Comparison of ENCODE assay signal across 1 cellular context in the genomic region with DNA sequence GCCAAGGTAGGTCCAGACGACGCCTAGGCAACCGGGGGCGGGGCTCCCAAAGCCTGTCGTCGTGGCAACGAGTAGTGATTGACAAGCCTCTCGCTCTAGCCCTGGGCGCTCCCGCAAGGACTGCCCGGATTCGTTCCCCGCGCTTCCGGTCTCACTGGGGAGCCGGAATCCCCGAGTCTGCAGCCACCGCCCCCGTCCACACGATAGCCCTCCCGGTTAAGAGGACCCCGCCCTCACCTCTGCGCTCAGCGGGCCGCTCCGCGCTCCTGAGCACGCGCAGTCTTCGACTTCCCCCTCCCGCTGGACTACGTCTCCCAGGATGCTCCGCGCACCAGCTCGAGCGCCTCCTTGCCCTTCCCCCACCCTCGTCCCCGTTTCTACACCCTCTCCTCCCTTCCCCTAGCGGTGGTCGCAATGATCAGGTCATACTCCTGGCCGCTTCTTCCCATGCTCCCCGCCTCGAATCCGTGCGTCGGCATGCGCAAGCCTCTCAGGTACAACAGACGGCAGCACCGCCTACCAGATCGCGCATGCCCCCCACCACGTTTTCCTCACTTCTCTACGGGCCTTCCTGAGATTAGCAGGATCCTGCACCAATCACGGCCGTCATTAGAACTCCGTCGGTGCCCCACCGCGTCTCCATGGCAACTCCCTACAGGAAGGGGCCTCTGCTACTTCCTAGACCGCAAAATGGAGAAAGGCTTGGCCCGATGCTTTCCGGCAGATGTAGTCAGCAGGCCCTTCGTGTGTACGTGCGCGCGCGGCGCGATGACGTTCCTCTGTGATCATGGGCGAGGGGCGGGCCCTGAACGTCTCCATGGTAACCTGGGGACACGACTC.
TF ChIP-seq lines count a peak whose summit lies in the region.

A gene (minus strand): TSS at position 518 of the 840 bp plus-strand sequence. CDS start 1,946 bp downstream, outside the sequence.

TF ChIP-seq in HepG2, 621 proteins besides CTCF, POLR2A, EP300 and RAD21 (continued from another document and continues in another):
- TF ChIP-seq, protein P1, sequence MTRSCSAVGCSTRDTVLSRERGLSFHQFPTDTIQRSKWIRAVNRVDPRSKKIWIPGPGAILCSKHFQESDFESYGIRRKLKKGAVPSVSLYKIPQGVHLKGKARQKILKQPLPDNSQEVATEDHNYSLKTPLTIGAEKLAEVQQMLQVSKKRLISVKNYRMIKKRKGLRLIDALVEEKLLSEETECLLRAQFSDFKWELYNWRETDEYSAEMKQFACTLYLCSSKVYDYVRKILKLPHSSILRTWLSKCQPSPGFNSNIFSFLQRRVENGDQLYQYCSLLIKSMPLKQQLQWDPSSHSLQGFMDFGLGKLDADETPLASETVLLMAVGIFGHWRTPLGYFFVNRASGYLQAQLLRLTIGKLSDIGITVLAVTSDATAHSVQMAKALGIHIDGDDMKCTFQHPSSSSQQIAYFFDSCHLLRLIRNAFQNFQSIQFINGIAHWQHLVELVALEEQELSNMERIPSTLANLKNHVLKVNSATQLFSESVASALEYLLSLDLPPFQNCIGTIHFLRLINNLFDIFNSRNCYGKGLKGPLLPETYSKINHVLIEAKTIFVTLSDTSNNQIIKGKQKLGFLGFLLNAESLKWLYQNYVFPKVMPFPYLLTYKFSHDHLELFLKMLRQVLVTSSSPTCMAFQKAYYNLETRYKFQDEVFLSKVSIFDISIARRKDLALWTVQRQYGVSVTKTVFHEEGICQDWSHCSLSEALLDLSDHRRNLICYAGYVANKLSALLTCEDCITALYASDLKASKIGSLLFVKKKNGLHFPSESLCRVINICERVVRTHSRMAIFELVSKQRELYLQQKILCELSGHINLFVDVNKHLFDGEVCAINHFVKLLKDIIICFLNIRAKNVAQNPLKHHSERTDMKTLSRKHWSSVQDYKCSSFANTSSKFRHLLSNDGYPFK (CRISPR knock-in tag; IDR thresholded peaks at IDR 0.05; ENCODE audit: borderline replicate concordance), result peak; percentile 82; the same call in 1 of the 2 replicates
- no peak for TF ChIP-seq NONO (IDR thresholded peaks at IDR 0.05)
- peak; percentile 97 for TF ChIP-seq NONO (CRISPR knock-in tag; conservative IDR thresholded peaks at IDR 0.05)
- TF ChIP-seq, protein P2, sequence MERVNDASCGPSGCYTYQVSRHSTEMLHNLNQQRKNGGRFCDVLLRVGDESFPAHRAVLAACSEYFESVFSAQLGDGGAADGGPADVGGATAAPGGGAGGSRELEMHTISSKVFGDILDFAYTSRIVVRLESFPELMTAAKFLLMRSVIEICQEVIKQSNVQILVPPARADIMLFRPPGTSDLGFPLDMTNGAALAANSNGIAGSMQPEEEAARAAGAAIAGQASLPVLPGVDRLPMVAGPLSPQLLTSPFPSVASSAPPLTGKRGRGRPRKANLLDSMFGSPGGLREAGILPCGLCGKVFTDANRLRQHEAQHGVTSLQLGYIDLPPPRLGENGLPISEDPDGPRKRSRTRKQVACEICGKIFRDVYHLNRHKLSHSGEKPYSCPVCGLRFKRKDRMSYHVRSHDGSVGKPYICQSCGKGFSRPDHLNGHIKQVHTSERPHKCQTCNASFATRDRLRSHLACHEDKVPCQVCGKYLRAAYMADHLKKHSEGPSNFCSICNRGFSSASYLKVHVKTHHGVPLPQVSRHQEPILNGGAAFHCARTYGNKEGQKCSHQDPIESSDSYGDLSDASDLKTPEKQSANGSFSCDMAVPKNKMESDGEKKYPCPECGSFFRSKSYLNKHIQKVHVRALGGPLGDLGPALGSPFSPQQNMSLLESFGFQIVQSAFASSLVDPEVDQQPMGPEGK (CRISPR knock-in tag; IDR thresholded peaks at IDR 0.05), result peak; percentile 80
- TF ChIP-seq, protein P3, sequence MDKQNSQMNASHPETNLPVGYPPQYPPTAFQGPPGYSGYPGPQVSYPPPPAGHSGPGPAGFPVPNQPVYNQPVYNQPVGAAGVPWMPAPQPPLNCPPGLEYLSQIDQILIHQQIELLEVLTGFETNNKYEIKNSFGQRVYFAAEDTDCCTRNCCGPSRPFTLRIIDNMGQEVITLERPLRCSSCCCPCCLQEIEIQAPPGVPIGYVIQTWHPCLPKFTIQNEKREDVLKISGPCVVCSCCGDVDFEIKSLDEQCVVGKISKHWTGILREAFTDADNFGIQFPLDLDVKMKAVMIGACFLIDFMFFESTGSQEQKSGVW (CRISPR knock-in tag; IDR thresholded peaks at IDR 0.05; ENCODE audit: borderline replicate concordance), result no peak
- TF ChIP-seq, protein P4, sequence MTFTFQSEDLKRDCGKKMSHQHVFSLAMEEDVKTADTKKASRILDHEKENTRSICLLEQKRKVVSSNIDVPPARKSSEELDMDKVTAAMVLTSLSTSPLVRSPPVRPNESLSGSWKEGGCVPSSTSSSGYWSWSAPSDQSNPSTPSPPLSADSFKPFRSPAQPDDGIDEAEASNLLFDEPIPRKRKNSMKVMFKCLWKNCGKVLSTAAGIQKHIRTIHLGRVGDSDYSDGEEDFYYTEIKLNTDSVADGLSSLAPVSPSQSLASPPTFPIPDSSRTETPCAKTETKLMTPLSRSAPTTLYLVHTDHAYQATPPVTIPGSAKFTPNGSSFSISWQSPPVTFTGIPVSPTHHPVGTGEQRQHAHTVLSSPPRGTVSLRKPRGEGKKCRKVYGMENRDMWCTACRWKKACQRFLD (CRISPR knock-in tag; IDR thresholded peaks at IDR 0.05; ENCODE audit: borderline replicate concordance), result 0 out of 2 replicates have a peak, but pooled peaks have one; percentile 27
- TF ChIP-seq ZNF232 (CRISPR knock-in tag; IDR thresholded peaks at IDR 0.05; ENCODE audit: borderline replicate concordance), result 0 out of 2 replicates have a peak, but pooled peaks have one; percentile 19
- peak; percentile 45; the same call in 1 of the 2 replicates for TF ChIP-seq ZFP90 (CRISPR knock-in tag; IDR thresholded peaks at IDR 0.05; ENCODE audit: borderline replicate concordance)
- TF ChIP-seq, protein P5, sequence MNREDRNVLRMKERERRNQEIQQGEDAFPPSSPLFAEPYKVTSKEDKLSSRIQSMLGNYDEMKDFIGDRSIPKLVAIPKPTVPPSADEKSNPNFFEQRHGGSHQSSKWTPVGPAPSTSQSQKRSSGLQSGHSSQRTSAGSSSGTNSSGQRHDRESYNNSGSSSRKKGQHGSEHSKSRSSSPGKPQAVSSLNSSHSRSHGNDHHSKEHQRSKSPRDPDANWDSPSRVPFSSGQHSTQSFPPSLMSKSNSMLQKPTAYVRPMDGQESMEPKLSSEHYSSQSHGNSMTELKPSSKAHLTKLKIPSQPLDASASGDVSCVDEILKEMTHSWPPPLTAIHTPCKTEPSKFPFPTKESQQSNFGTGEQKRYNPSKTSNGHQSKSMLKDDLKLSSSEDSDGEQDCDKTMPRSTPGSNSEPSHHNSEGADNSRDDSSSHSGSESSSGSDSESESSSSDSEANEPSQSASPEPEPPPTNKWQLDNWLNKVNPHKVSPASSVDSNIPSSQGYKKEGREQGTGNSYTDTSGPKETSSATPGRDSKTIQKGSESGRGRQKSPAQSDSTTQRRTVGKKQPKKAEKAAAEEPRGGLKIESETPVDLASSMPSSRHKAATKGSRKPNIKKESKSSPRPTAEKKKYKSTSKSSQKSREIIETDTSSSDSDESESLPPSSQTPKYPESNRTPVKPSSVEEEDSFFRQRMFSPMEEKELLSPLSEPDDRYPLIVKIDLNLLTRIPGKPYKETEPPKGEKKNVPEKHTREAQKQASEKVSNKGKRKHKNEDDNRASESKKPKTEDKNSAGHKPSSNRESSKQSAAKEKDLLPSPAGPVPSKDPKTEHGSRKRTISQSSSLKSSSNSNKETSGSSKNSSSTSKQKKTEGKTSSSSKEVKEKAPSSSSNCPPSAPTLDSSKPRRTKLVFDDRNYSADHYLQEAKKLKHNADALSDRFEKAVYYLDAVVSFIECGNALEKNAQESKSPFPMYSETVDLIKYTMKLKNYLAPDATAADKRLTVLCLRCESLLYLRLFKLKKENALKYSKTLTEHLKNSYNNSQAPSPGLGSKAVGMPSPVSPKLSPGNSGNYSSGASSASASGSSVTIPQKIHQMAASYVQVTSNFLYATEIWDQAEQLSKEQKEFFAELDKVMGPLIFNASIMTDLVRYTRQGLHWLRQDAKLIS (CRISPR knock-in tag; IDR thresholded peaks at IDR 0.05), result 0 out of 2 replicates have a peak, but pooled peaks have one; percentile 13
- 0 out of 2 replicates have a peak, but pooled peaks have one; percentile 71 for TF ChIP-seq ZNF709 (CRISPR knock-in tag; IDR thresholded peaks at IDR 0.05)
- TF ChIP-seq, protein P6, sequence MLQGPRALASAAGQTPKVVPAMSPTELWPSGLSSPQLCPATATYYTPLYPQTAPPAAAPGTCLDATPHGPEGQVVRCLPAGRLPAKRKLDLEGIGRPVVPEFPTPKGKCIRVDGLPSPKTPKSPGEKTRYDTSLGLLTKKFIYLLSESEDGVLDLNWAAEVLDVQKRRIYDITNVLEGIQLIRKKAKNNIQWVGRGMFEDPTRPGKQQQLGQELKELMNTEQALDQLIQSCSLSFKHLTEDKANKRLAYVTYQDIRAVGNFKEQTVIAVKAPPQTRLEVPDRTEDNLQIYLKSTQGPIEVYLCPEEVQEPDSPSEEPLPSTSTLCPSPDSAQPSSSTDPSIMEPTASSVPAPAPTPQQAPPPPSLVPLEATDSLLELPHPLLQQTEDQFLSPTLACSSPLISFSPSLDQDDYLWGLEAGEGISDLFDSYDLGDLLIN (CRISPR knock-in tag; IDR thresholded peaks at IDR 0.05; ENCODE audit: borderline replicate concordance), result no peak
- TF ChIP-seq, protein P7, sequence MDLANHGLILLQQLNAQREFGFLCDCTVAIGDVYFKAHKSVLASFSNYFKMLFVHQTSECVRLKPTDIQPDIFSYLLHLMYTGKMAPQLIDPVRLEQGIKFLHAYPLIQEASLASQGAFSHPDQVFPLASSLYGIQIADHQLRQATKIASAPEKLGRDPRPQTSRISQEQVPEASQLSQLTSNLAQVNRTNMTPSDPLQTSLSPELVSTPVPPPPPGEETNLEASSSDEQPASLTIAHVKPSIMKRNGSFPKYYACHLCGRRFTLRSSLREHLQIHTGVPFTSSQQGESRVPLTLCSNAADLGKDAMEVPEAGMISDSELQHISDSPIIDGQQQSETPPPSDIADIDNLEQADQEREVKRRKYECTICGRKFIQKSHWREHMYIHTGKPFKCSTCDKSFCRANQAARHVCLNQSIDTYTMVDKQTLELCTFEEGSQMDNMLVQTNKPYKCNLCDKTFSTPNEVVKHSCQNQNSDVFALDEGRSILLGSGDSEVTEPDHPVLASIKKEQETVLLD (CRISPR knock-in tag; IDR thresholded peaks at IDR 0.05; ENCODE audit: low read depth), result peak; percentile 91
- TF ChIP-seq ZNF501 (CRISPR knock-in tag; IDR thresholded peaks at IDR 0.05), result peak; percentile 93
- 0 out of 2 replicates have a peak, but pooled peaks have one; percentile 67 for TF ChIP-seq ZNF572 (CRISPR knock-in tag; IDR thresholded peaks at IDR 0.05)
- peak; percentile 13; the same call in 1 of the 2 replicates for TF ChIP-seq FOXA3 (CRISPR knock-in tag; IDR thresholded peaks at IDR 0.05)
- TF ChIP-seq, protein P8, sequence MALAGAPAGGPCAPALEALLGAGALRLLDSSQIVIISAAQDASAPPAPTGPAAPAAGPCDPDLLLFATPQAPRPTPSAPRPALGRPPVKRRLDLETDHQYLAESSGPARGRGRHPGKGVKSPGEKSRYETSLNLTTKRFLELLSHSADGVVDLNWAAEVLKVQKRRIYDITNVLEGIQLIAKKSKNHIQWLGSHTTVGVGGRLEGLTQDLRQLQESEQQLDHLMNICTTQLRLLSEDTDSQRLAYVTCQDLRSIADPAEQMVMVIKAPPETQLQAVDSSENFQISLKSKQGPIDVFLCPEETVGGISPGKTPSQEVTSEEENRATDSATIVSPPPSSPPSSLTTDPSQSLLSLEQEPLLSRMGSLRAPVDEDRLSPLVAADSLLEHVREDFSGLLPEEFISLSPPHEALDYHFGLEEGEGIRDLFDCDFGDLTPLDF (CRISPR knock-in tag; IDR thresholded peaks at IDR 0.05), result no peak; the same call in 1 of the 2 replicates
- no peak for TF ChIP-seq HNF4A (CRISPR knock-in tag; IDR thresholded peaks at IDR 0.05)
- no peak for TF ChIP-seq FLYWCH1 (CRISPR knock-in tag; IDR thresholded peaks at IDR 0.05)
- peak; percentile 71 for TF ChIP-seq HCFC1 (IDR thresholded peaks at IDR 0.05; ENCODE audit: low read depth, low read length)
- TF ChIP-seq, protein P9, sequence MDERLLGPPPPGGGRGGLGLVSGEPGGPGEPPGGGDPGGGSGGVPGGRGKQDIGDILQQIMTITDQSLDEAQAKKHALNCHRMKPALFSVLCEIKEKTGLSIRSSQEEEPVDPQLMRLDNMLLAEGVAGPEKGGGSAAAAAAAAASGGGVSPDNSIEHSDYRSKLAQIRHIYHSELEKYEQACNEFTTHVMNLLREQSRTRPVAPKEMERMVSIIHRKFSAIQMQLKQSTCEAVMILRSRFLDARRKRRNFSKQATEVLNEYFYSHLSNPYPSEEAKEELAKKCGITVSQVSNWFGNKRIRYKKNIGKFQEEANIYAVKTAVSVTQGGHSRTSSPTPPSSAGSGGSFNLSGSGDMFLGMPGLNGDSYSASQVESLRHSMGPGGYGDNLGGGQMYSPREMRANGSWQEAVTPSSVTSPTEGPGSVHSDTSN (CRISPR knock-in tag; IDR thresholded peaks at IDR 0.05), result peak; percentile 92
- TF ChIP-seq ZNF441 (CRISPR knock-in tag; IDR thresholded peaks at IDR 0.05; ENCODE audit: borderline replicate concordance), result 0 out of 2 replicates have a peak, but pooled peaks have one; percentile 5
- TF ChIP-seq, protein P10, sequence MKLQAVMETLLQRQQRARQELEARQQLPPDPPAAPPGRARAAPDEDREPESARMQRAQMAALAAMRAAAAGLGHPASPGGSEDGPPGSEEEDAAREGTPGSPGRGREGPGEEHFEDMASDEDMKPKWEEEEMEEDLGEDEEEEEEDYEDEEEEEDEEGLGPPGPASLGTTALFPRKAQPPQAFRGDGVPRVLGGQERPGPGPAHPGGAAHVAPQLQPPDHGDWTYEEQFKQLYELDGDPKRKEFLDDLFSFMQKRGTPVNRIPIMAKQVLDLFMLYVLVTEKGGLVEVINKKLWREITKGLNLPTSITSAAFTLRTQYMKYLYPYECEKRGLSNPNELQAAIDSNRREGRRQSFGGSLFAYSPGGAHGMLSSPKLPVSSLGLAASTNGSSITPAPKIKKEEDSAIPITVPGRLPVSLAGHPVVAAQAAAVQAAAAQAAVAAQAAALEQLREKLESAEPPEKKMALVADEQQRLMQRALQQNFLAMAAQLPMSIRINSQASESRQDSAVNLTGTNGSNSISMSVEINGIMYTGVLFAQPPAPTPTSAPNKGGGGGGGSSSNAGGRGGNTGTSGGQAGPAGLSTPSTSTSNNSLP (IDR thresholded peaks at IDR 0.05; ENCODE audit: low read depth, low read length), result peak; percentile 9; the same call in 1 of the 2 replicates
- TF ChIP-seq SP1 (IDR thresholded peaks at IDR 0.05), result no peak
- peak; percentile 51; the same call in 1 of the 2 replicates for TF ChIP-seq SP1 (CRISPR knock-in tag; IDR thresholded peaks at IDR 0.05)
- TF ChIP-seq MIER2 (CRISPR knock-in tag; IDR thresholded peaks at IDR 0.05), result no peak
- no peak for TF ChIP-seq TRIM24 (CRISPR knock-in tag; IDR thresholded peaks at IDR 0.05)
- TF ChIP-seq BORCS8-MEF2B (CRISPR knock-in tag; IDR thresholded peaks at IDR 0.05), result peak; percentile 64
- peak; percentile 93 for TF ChIP-seq AGO1 (IDR thresholded peaks at IDR 0.05; ENCODE audit: low read depth, low read length, poor library complexity, severe bottlenecking)
- peak; percentile 85 for TF ChIP-seq ZNF891 (CRISPR knock-in tag; IDR thresholded peaks at IDR 0.05)
- no peak for TF ChIP-seq RARG (CRISPR knock-in tag; IDR thresholded peaks at IDR 0.05; ENCODE audit: low read depth)
- TF ChIP-seq ZFYVE20 (CRISPR knock-in tag; IDR thresholded peaks at IDR 0.05; ENCODE audit: borderline replicate concordance, low read depth), result 0 out of 2 replicates have a peak, but pooled peaks have one; percentile 54
- no peak; the same call in 1 of the 2 replicates for TF ChIP-seq SNAI1 (CRISPR knock-in tag; IDR thresholded peaks at IDR 0.05; ENCODE audit: borderline replicate concordance)
- no peak for TF ChIP-seq FOXO1 (CRISPR knock-in tag; IDR thresholded peaks at IDR 0.05)
- TF ChIP-seq GPN1 (CRISPR knock-in tag; IDR thresholded peaks at IDR 0.05; ENCODE audit: borderline replicate concordance), result peak; percentile 62; the same call in 1 of the 2 replicates
- TF ChIP-seq ZNF550 (CRISPR knock-in tag; IDR thresholded peaks at IDR 0.05; ENCODE audit: borderline replicate concordance), result no peak
- TF ChIP-seq ZNF24 (IDR thresholded peaks at IDR 0.05), result no peak
